Comparison of ENCODE assay signal across 20 cellular contexts in the genomic region with DNA sequence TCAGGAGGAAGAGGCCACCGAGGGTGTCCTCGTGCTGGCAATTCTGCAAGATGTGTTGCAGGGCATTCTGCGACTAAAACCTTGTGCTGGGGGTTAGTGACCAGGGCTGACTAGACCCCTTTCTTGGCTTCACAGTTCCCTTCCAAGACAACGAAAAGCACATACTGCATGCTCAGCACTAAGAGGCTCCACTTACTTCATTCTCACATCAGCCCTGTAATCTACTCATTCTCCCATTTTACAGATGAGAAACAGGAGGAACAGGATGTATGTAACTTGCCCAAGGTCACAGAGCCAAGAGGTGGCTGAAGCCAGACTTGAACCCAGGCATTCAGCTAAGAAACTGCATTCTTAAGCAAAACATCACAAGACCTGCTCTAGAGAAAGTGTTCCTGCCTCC. TPM values are rescaled to one million over a fixed set of nuclear protein-coding genes. Genes with fewer than 3 reads are reported as not detected.
DNase-seq lines count a peak whose midpoint lies in the region; ATAC-seq, FAIRE-seq and TF ChIP-seq lines count a peak whose summit lies in the region.
"Had no signal": no experiment of that assay in that cellular context is flagged by ENCODE, and none has a peak within 500 bp of the region (broad histone marks: within the 10 kb centered on the region; RNA-seq: fewer than 3 reads in every experiment).

No MANE protein-coding gene starts in this region.

- in situ Hi-C loops in K562 (cut with MboI) = no loop called here

- H3K27ac ChIP-seq in A549 (no peak overlapping the region), K562 (ENCODE audit: extremely low read depth, low read depth, low read length) (no peak overlapping the region), neutrophil (peak overlapping the region; percentile 99)
- H3K27ac ChIP-seq: C4-2B, GM23248 had no signal

- DNase-seq in A549 (ENCODE audit: low read depth in 1 of 2, low spot score in 1 of 2) (no peak), ELF-1 (ENCODE audit: low read depth, low spot score) (peak; percentile 61), K562 (ENCODE audit: extremely low read depth in 1 of 4, low spot score in 3 of 4) (no peak), T1000 (lab: John Stamatoyannopoulos, UW) (no peak)
- DNase-seq in effector CD4-positive, alpha-beta T cell = no peak
- DNase-seq: CD4-positive, alpha-beta memory T cell; DMS153; DMS79; GF-D8; GM23248; KG1 had no signal

- no peak for ATAC-seq in A549
- ATAC-seq in K562 = no peak
- no peak for ATAC-seq in GM19395 (IDR thresholded peaks at IDR 0.05; ENCODE audit: unreplicated experiment)
- ATAC-seq in HG02763 (IDR thresholded peaks at IDR 0.05; ENCODE audit: unreplicated experiment) = no peak

- H3K4me2 ChIP-seq in A549 (no peak overlapping the region), K562 (ENCODE audit: insufficient read depth, low read length) (no peak overlapping the region)

- POLR2A ChIA-PET in A549 (lab: Yijun Ruan, JAX) = no interaction called here
- POLR2A ChIA-PET in K562 (lab: Yijun Ruan, JAX) = interaction anchor here (0.9 kb wide), 1 partner anchor 12 kb away, joined by 3 read pairs; no protein-coding TSS in a partner anchor

- FAIRE-seq in A549 (lab: Jason Lieb, UNC) (no peak), K562 (lab: Jason Lieb, UNC) (no peak)
- FAIRE-seq: A204.1, GM19239, HTR-8/SVneo had no signal

- no peaks in the 10 kb centered on the region for H4K20me1 ChIP-seq in K562 (replicated peaks; ENCODE audit: control insufficient read depth, insufficient read depth, low read length)

- H3K27me3 ChIP-seq in K562 (ENCODE audit: control insufficient read depth in 2 of 2, insufficient read depth in 2 of 2, low read length in 2 of 2) (peaks cover 0 to 6% of the 10 kb centered on the region in 2 experiments; a peak in 1 of 5 replicates), neutrophil (no peaks in the 10 kb centered on the region)

- no TSS peak for BruUV-seq in K562 (replicated peaks; lab: Mats Ljungman, UMichigan)

- H3K4me1 ChIP-seq in A549 = peaks cover 3% of the 10 kb centered on the region; the same call in 1 of the 3 replicates
- H3K4me1 ChIP-seq in K562 (replicated peaks in 1 of 2; ENCODE audit: control insufficient read depth in 2 of 2, insufficient read depth in 2 of 2, low read length in 2 of 2) = peaks cover 4 to 10% of the 10 kb centered on the region in 2 experiments; a peak in 3 of 5 replicates
- H3K4me1 ChIP-seq in neutrophil (ENCODE audit: control insufficient read depth in 1 of 2, insufficient read depth in 1 of 2, low read depth in 1 of 2, low read length in 1 of 2) = peaks cover 90% of the 10 kb centered on the region in 2 experiments
- H3K4me1 ChIP-seq: HAP-1 had no signal

- peak overlapping the region in 1 of 2 experiments; percentile 48; a peak in 2 of 4 replicates for H3K9ac ChIP-seq in K562 (ENCODE audit: insufficient read depth in 1 of 2, low read depth in 2 of 2, low read length in 2 of 2)
- H3K9ac ChIP-seq: GM23248 had no signal

- intact Hi-C loops in K562 (cut with micrococcal nuclease) = no loop called here

- H3K4me3 ChIP-seq in A549 = no peak overlapping the region
- no peak overlapping the region for H3K4me3 ChIP-seq in K562
- peak overlapping the region; percentile 43 to 51 for H3K4me3 ChIP-seq in neutrophil (ENCODE audit: low read depth in 1 of 2, low read length in 1 of 2)
- H3K4me3 ChIP-seq: GM23248, HAP-1 had no signal

- no peaks in the 10 kb centered on the region for H3K9me1 ChIP-seq in K562 (ENCODE audit: control insufficient read depth, insufficient read depth, low read length)

- CTCF ChIA-PET in A549 (lab: Yijun Ruan, JAX) = interaction anchor here (0.9 to 12.3 kb wide), 8 partner anchors 9 to 423 kb away, joined by 3 to 224 read pairs (median 4); no protein-coding TSS in a partner anchor
- CTCF ChIA-PET in K562 (lab: Yijun Ruan, JAX; ENCODE audit: low intra/inter-chr PET ratio) = no interaction called here

- H2AFZ ChIP-seq in K562 (ENCODE audit: low read depth, low read length) = no peak overlapping the region
- H2AFZ ChIP-seq: GM23248 had no signal

- no peaks in the 10 kb centered on the region for H3K79me2 ChIP-seq in K562 (ENCODE audit: control insufficient read depth, insufficient read depth, low read length)

- no peak for TF ChIP-seq EP300 in A549 (IDR thresholded peaks at IDR 0.05)
- TF ChIP-seq EP300 in K562 (IDR thresholded peaks at IDR 0.05; ENCODE audit: low read length) = no peak

- no peak for TF ChIP-seq POLR2A in A549 (IDR thresholded peaks at IDR 0.05; ENCODE audit: low read length)
- no peak for TF ChIP-seq POLR2A in K562 (conservative IDR thresholded peaks at IDR 0.05)

- H3K36me3 ChIP-seq in K562 (ENCODE audit: control insufficient read depth, insufficient read depth, low read length) = no peaks in the 10 kb centered on the region
- H3K36me3 ChIP-seq in neutrophil = no peaks in the 10 kb centered on the region
- H3K36me3 ChIP-seq: HAP-1 had no signal

- 78% methylated on average over 4 of the region's 4 CpGs for WGBS in A549 (ENCODE audit: missing lambda C conversion rate)
- 20% methylated on average over 4 of the region's 4 CpGs for WGBS in K562 (ENCODE audit: insufficient coverage, low coverage, missing lambda C conversion rate)

- no peak for TF ChIP-seq RAD21 in A549 (conservative IDR thresholded peaks at IDR 0.05 in 1 of 2, IDR thresholded peaks at IDR 0.05 in 1 of 2)
- no peak for TF ChIP-seq RAD21 in K562 (CRISPR knock-in tag; conservative IDR thresholded peaks at IDR 0.05 in 1 of 2, IDR thresholded peaks at IDR 0.05 in 1 of 2)

- H3K9me3 ChIP-seq in A549 (no peaks in the 10 kb centered on the region), K562 (replicated peaks; ENCODE audit: control insufficient read depth, insufficient read depth, low read depth, low read length) (no peaks in the 10 kb centered on the region), neutrophil (no peaks in the 10 kb centered on the region)
- H3K9me3 ChIP-seq: HAP-1 had no signal

- TF ChIP-seq CTCF in A549 (IDR thresholded peaks at IDR 0.05) (no peak), K562 (IDR thresholded peaks at IDR 0.05 in 2 of 3, conservative IDR thresholded peaks at IDR 0.05 in 1 of 3; ENCODE audit: insufficient read depth in 2 of 3, low read depth in 1 of 3, low read length in 3 of 3) (no peak), neutrophil (IDR thresholded peaks at IDR 0.05) (no peak)

RNA-seq across cellular contexts. Expression of a gene that starts 5.3 kb away (rescaled TPM):
- polyA plus RNA-seq in A549 (2011; rRNA removed) = 0.32 and 0.34 TPM in 2 replicates
- polyA plus RNA-seq in A549 (2012; cell fraction: cytosol; rRNA removed) = 0.78 and 0.97 TPM in 2 replicates
- polyA plus RNA-seq in A549 (2012; cell fraction: nucleus; rRNA removed) = 0.92 and 0.97 TPM in 2 replicates
- polyA plus RNA-seq in A549 (2017; fragmentation: RNase III; extraction: RNeasy Plus Mini Kit Qiagen cat#74134 plus additional on column Dnase treatment) = 0.98 to 1.6 TPM (median 1.1 TPM) in 3 replicates
- polyA minus RNA-seq in A549 (2011; rRNA and poly(A)+ RNA removed) = 0.10 and 0.70 TPM in 2 replicates
- total RNA-seq in K562 (2011; cell fraction: chromatin; rRNA removed; ENCODE audit: low replicate concordance) = not detected in 2 replicates
- total RNA-seq in K562 (2011; cell fraction: nucleolus; rRNA removed) = 0.17 TPM in 1 of 2 replicates, not detected in the other
- not detected in 2 replicates for total RNA-seq in K562 (2011; cell fraction: nucleoplasm; rRNA removed)
- 0.16 TPM in 1 of 2 replicates, not detected in the other for total RNA-seq in K562 (2014; rRNA removed)
- not detected in 2 replicates for total RNA-seq in K562 (2014; rRNA removed; fragmentation: Illumina TruSeq; extraction: Trizol)
- 0.07 TPM in 1 of 2 replicates, not detected in the other for total RNA-seq in K562 (2015; rRNA removed; fragmentation: Illumina TruSeq; extraction: Trizol)
- 0.13 TPM in 1 of 2 replicates, not detected in the other for total RNA-seq in K562 (2021)
- 0.06 TPM in 1 of 2 replicates, not detected in the other for polyA plus RNA-seq in K562 (2011; rRNA removed)
- polyA plus RNA-seq in K562 (2011; cell fraction: cytosol; rRNA removed) = 0.21 TPM in 1 of 2 replicates, not detected in the other
- polyA plus RNA-seq in K562 (2011; cell fraction: nucleus; rRNA removed) = 0.09 TPM in 1 of 2 replicates, not detected in the other
- polyA plus RNA-seq in K562 (2012) = 0.09 and 0.54 TPM in 2 replicates
- not detected in 2 replicates for polyA plus RNA-seq in K562 (2014; fragmentation: Illumina TruSeq; extraction: Trizol)
- not detected for polyA plus RNA-seq in K562 (2014; fragmentation: Nextera tagmentation; extraction: Ambion mirVana)
- polyA plus RNA-seq in K562 (2014; rRNA removed) = not detected in 2 replicates
- not detected in 2 replicates for polyA minus RNA-seq in K562 (2011; rRNA and poly(A)+ RNA removed)
- polyA minus RNA-seq in K562 (2011; cell fraction: cytosol; rRNA and poly(A)+ RNA removed) = not detected in 2 replicates
- polyA minus RNA-seq in K562 (2011; cell fraction: nucleus; rRNA and poly(A)+ RNA removed) = not detected in 2 replicates
- total RNA-seq: CD4-positive, alpha-beta memory T cell; GM23248 had no signal
- polyA plus RNA-seq: GM23248 had no signal

RNA-seq across cellular contexts. Expression of a gene that starts 25.4 kb away (rescaled TPM):
- polyA plus RNA-seq in A549 (2011; rRNA removed) = not detected in 2 replicates
- polyA plus RNA-seq in A549 (2012; cell fraction: cytosol; rRNA removed) = not detected in 2 replicates
- polyA plus RNA-seq in A549 (2012; cell fraction: nucleus; rRNA removed) = 0.02 TPM in 1 of 2 replicates, not detected in the other
- not detected in 3 replicates for polyA plus RNA-seq in A549 (2017; fragmentation: RNase III; extraction: RNeasy Plus Mini Kit Qiagen cat#74134 plus additional on column Dnase treatment)
- not detected in 2 replicates for polyA minus RNA-seq in A549 (2011; rRNA and poly(A)+ RNA removed)
- not detected in 2 replicates for total RNA-seq in K562 (2011; cell fraction: chromatin; rRNA removed; ENCODE audit: low replicate concordance)
- not detected in 2 replicates for total RNA-seq in K562 (2011; cell fraction: nucleolus; rRNA removed)
- total RNA-seq in K562 (2011; cell fraction: nucleoplasm; rRNA removed) = not detected in 2 replicates
- not detected in 2 replicates for total RNA-seq in K562 (2014; rRNA removed)
- total RNA-seq in K562 (2014; rRNA removed; fragmentation: Illumina TruSeq; extraction: Trizol) = not detected in 2 replicates
- total RNA-seq in K562 (2015; rRNA removed; fragmentation: Illumina TruSeq; extraction: Trizol) = not detected in 2 replicates
- 0.09 TPM in 1 of 2 replicates, not detected in the other for total RNA-seq in K562 (2021)
- not detected in 2 replicates for polyA plus RNA-seq in K562 (2011; rRNA removed)
- not detected in 2 replicates for polyA plus RNA-seq in K562 (2011; cell fraction: cytosol; rRNA removed)
- polyA plus RNA-seq in K562 (2011; cell fraction: nucleus; rRNA removed) = not detected in 2 replicates
- polyA plus RNA-seq in K562 (2012) = not detected in 2 replicates
- not detected in 2 replicates for polyA plus RNA-seq in K562 (2014; fragmentation: Illumina TruSeq; extraction: Trizol)
- polyA plus RNA-seq in K562 (2014; fragmentation: Nextera tagmentation; extraction: Ambion mirVana) = not detected
- polyA plus RNA-seq in K562 (2014; rRNA removed) = not detected in 2 replicates
- not detected in 2 replicates for polyA minus RNA-seq in K562 (2011; rRNA and poly(A)+ RNA removed)
- not detected in 2 replicates for polyA minus RNA-seq in K562 (2011; cell fraction: cytosol; rRNA and poly(A)+ RNA removed)
- not detected in 2 replicates for polyA minus RNA-seq in K562 (2011; cell fraction: nucleus; rRNA and poly(A)+ RNA removed)
- total RNA-seq: GM23248 had no signal
- polyA plus RNA-seq: GM23248 had no signal

RNA-seq across cellular contexts. Expression of a gene that starts 25.5 kb away (rescaled TPM):
- polyA plus RNA-seq in A549 (2011; rRNA removed) (not detected in 2 replicates), A549 (2017; fragmentation: RNase III; extraction: RNeasy Plus Mini Kit Qiagen cat#74134 plus additional on column Dnase treatment) (0.25 to 0.34 TPM (median 0.31 TPM) in 3 replicates), K562 (2011; rRNA removed) (not detected in 2 replicates), K562 (2014; fragmentation: Illumina TruSeq; extraction: Trizol) (not detected in 2 replicates), K562 (2014; fragmentation: Nextera tagmentation; extraction: Ambion mirVana) (not detected), K562 (2014; rRNA removed) (not detected in 2 replicates)
- polyA plus RNA-seq in A549 (2012; cell fraction: cytosol; rRNA removed) = 0.04 and 0.21 TPM in 2 replicates
- not detected in 2 replicates for polyA plus RNA-seq in A549 (2012; cell fraction: nucleus; rRNA removed)
- polyA minus RNA-seq in A549 (2011; rRNA and poly(A)+ RNA removed) = not detected in 2 replicates
- total RNA-seq in K562 (2011; cell fraction: chromatin; rRNA removed; ENCODE audit: low replicate concordance) = not detected in 2 replicates
- not detected in 2 replicates for total RNA-seq in K562 (2011; cell fraction: nucleolus; rRNA removed)
- not detected in 2 replicates for total RNA-seq in K562 (2011; cell fraction: nucleoplasm; rRNA removed)
- total RNA-seq in K562 (2014; rRNA removed) (not detected in 2 replicates), K562 (2014; rRNA removed; fragmentation: Illumina TruSeq; extraction: Trizol) (not detected in 2 replicates), K562 (2015; rRNA removed; fragmentation: Illumina TruSeq; extraction: Trizol) (not detected in 2 replicates), K562 (2021) (not detected in 2 replicates)
- polyA plus RNA-seq in K562 (2011; cell fraction: cytosol; rRNA removed) = not detected in 2 replicates
- not detected in 2 replicates for polyA plus RNA-seq in K562 (2011; cell fraction: nucleus; rRNA removed)
- polyA plus RNA-seq in K562 (2012) = not detected in 2 replicates
- not detected in 2 replicates for polyA minus RNA-seq in K562 (2011; rRNA and poly(A)+ RNA removed)
- not detected in 2 replicates for polyA minus RNA-seq in K562 (2011; cell fraction: cytosol; rRNA and poly(A)+ RNA removed)
- polyA minus RNA-seq in K562 (2011; cell fraction: nucleus; rRNA and poly(A)+ RNA removed) = not detected in 2 replicates
- total RNA-seq: Daoy, GM23248 had no signal
- polyA plus RNA-seq: GM23248 had no signal

Comparison
In these comparisons a context has a peak if more than half of its experiments do, and no peak if none do; other contexts are left out.
1. H3K4me3 ChIP-seq: peak in neutrophil (2 of 2); none in A549 (single experiment) and K562 (single experiment).